11 cellular contexts compared by ENCODE assay signal in genomic region chr2:231880371-231880770, GRCh38. TPM values are rescaled to one million over a fixed set of nuclear protein-coding genes. Genes with fewer than 3 reads are reported as not detected.
A peak's percentile ranks its signal among the peaks of the same experiment; 100 is the strongest.
DNase-seq lines count a peak whose midpoint lies in the region; ATAC-seq, FAIRE-seq and TF ChIP-seq lines count a peak whose summit lies in the region.
"Not testable (repeated sequence)": the region's sequence is repeated elsewhere in the genome, so short reads cannot be mapped to it uniquely, and the experiment has no call there.
"Had no signal": no experiment of that assay in that cellular context is flagged by ENCODE, and none has a peak within 500 bp of the region (broad histone marks: within the 10 kb centered on the region; RNA-seq: fewer than 3 reads in every experiment).

No MANE protein-coding gene starts in this region.

- H3K36me3 ChIP-seq in MG63; mucosa of descending colon (ENCODE audit: low read depth); small intestine (ENCODE audit: control insufficient read depth in 2 of 2, insufficient read depth in 2 of 2, low read length in 2 of 2): not testable (repeated sequence)

- ATAC-seq in mucosa of descending colon, result peak; percentile 92

- 19 to 64% (median 28%) methylated on average over 4 of the region's 4 CpGs for WGBS in small intestine, 3 donors

- intact Hi-C loops in mucosa of descending colon (cut with DNase I, micrococcal nuclease), result not testable (repeated sequence)

- DNase-seq in Caki2 (ENCODE audit: low read depth) (peak; percentile 58), MG63 (peak; percentile 33), NCI-H748 (lab: John Stamatoyannopoulos, UW; ENCODE audit: unreplicated experiment) (peak; percentile 27), astrocyte of the hippocampus (ENCODE audit: low read depth, low spot score) (peak; percentile 7), glomerular visceral epithelial cell (ENCODE audit: extremely low spot score) (peak; percentile 48), mucosa of descending colon (peak in 2 of 3 donors; percentile 33 to 42), small intestine (peak; percentile 32)

- H3K4me1 ChIP-seq in mucosa of descending colon (ENCODE audit: low read depth); small intestine (ENCODE audit: control insufficient read depth in 2 of 2, insufficient read depth in 1 of 2, low read depth in 1 of 2, low read length in 1 of 2): not testable (repeated sequence)

- TF ChIP-seq CTCF in mucosa of descending colon (IDR thresholded peaks at IDR 0.05), result not testable (repeated sequence)

- not testable (repeated sequence) for H3K27ac ChIP-seq in small intestine (ENCODE audit: low read depth in 1 of 2, low read length in 1 of 2)

- in situ Hi-C loops in Caki2 (cut with HindIII; ENCODE audit: low pct_unique_long_range_greater_than_20kb, low sequenced_read_pairs), result not testable (repeated sequence)

- not testable (repeated sequence) for FAIRE-seq in small intestine (lab: Jason Lieb, UNC)

- H3K27me3 ChIP-seq in MG63; small intestine (ENCODE audit: control insufficient read depth in 2 of 2, insufficient read depth in 2 of 2, low read length in 2 of 2): not testable (repeated sequence)

- not testable (repeated sequence) for H3K9me3 ChIP-seq in MG63; mucosa of descending colon; small intestine (ENCODE audit: control insufficient read depth, low read depth)

- H3K4me3 ChIP-seq in MG63; mucosa of descending colon; small intestine (ENCODE audit: low read depth in 1 of 2, low read length in 2 of 2): not testable (repeated sequence)

RNA-seq across cellular contexts. Expression of gene NPPC, which starts 45.8 kb away (rescaled TPM):
- total RNA-seq in Caki2 (2014; rRNA removed; shearing (Covaris generic); ENCODE audit: low replicate concordance), result not detected in 2 replicates
- total RNA-seq in MG63 (2014; rRNA removed; shearing (Covaris generic); ENCODE audit: low replicate concordance), result not detected in 2 replicates
- 1 to 10 TPM in 1 of 3 donors, under 1 TPM in 1, not detected in 1; 0.39 to 2.7 TPM for total RNA-seq in mucosa of descending colon
- under 1 TPM in 1 of 3 donors, not detected in 2; 0.13 TPM for polyA plus RNA-seq in small intestine
- total RNA-seq: CD8-positive, alpha-beta memory T cell; H4 had no signal
- polyA plus RNA-seq: CD14-positive monocyte; CD8-positive, alpha-beta memory T cell; IgD-negative memory B cell had no signal

Comparison
In these comparisons a context has a peak if more than half of its experiments do, and no peak if none do; other contexts are left out.
1. DNase-seq: peak in every context shown above with its lines; median percentile 58 in Caki2; 48 in glomerular visceral epithelial cell; 38 in mucosa of descending colon; 33 in MG63; 32 in small intestine; 27 in NCI-H748; 7 in astrocyte of the hippocampus.